In the genomic region with DNA sequence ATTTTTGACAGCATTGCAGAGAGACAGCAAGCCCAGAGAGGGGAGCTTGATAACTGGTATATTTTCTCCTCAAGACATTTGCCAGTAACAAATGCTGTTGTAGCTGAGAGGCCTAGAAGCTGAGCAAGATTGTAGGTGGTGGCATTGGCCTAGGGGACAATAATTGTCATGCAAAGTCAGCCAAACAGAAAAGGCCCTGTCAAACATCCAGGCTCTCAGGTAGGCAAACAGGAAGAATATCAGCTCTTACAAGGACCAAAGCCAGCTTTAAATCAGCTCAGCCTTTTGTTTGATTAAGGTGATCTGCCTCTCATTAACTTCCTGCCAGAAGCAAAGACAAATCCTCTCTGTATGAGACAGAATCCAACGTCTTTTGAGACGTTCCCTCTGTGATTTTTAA, we compare ENCODE assay signal across 18 cellular contexts. TPM values are rescaled to one million over a fixed set of nuclear protein-coding genes. Genes with fewer than 3 reads are reported as not detected.
DNase-seq lines count a peak whose midpoint lies in the region; ATAC-seq and TF ChIP-seq lines count a peak whose summit lies in the region.
"Had no signal": no experiment of that assay in that cellular context is flagged by ENCODE, and none has a peak within 500 bp of the region (broad histone marks: within the 10 kb centered on the region; RNA-seq: fewer than 3 reads in every experiment).

No MANE protein-coding gene starts in this region.

- no peak overlapping the region for H3K27ac ChIP-seq in H9 (ENCODE audit: insufficient read length, low read depth, low read length)

- no peak overlapping the region for H2BK20ac ChIP-seq in H9 (ENCODE audit: low read depth, low read length, poor library complexity, severe bottlenecking)

- no peaks in the 10 kb centered on the region; the same call in 1 of the 2 replicates for H3K27me3 ChIP-seq in H9 (ENCODE audit: insufficient read depth, low read length)
- H3K27me3 ChIP-seq: MG63 had no signal

- H2AK5ac ChIP-seq in H9 (ENCODE audit: insufficient read length, low read length), result no peak overlapping the region

- H3K27ac Mint-ChIP-seq in H9, result no peak overlapping the region
- H3K27ac Mint-ChIP-seq: CD4-positive, CD25-positive, alpha-beta regulatory T cell had no signal

- H3K36me3 Mint-ChIP-seq in H9 (ENCODE audit: insufficient read depth in 1 of 3, low read depth in 3 of 3), result peaks cover 0 to 6% (median 3%) of the 10 kb centered on the region in 3 experiments; a peak in 3 of 7 replicates

- H3K4me1 Mint-ChIP-seq in H9, result peaks cover 10 to 12% of the 10 kb centered on the region in 2 experiments
- H3K4me1 Mint-ChIP-seq: CD4-positive, CD25-positive, alpha-beta regulatory T cell had no signal

- no peak overlapping the region for H3K9ac ChIP-seq in H9 (ENCODE audit: extremely low read depth, insufficient read length, low read length)

- H3K14ac ChIP-seq in H9 (ENCODE audit: insufficient read depth, low read length), result no peak overlapping the region

- H2BK5ac ChIP-seq in H9 (ENCODE audit: insufficient read length, low read length), result no peak overlapping the region

- ATAC-seq in left lobe of liver (peak; percentile 31), HG02852 (IDR thresholded peaks at IDR 0.05; ENCODE audit: unreplicated experiment) (no peak)

- no peak overlapping the region for H3K4me2 ChIP-seq in H9 (ENCODE audit: insufficient read depth, insufficient read length, low read length)

- no peaks in the 10 kb centered on the region for H3K23me2 ChIP-seq in H9 (ENCODE audit: insufficient read length, low read depth, low read length, poor library complexity, severe bottlenecking)

- H2BK12ac ChIP-seq in H9 (ENCODE audit: insufficient read length, low read depth, low read length), result no peak overlapping the region

- H3K4ac ChIP-seq in H9 (ENCODE audit: low read depth, low read length), result no peak overlapping the region

- DNase-seq in DMS53 treated with DMSO at 0.1 percent for 48 hours (lab: John Stamatoyannopoulos, UW; ENCODE audit: unreplicated experiment), result peak; percentile 41
- DNase-seq in H9, result peak; percentile 42
- DNase-seq in NCI-H69 (lab: John Stamatoyannopoulos, UW), result peak; percentile 57
- no peak for DNase-seq in left lobe of liver (ENCODE audit: low spot score)
- DNase-seq in COR-L47 (lab: John Stamatoyannopoulos, UW), result no peak
- DNase-seq in activated CD8-positive, alpha-beta memory T cell treated with anti-CD3 and anti-CD28 coated beads, Interleukin-2, amount 50 U/mL, for 48 hours, result no peak
- DNase-seq: CD4-positive, CD25-positive, alpha-beta regulatory T cell; GDM1; Kasumi-1; MG63; NCI-H1048; NCI-H1417 treated with DMSO at 0.1 percent for 48 hours; NCI-H187; NCI-H345; NK-92 treated with Interleukin-12 subunit alpha and Interleukin-12 subunit beta, amount 100 ng/mL, for 24 hours had no signal

- no peak for TF ChIP-seq CTCF in H9 (conservative IDR thresholded peaks at IDR 0.05)

- no peaks in the 10 kb centered on the region for H3K79me2 ChIP-seq in H9 (ENCODE audit: insufficient read depth, low read length)

- H3K4me3 Mint-ChIP-seq in H9, result no peak overlapping the region
- H3K4me3 Mint-ChIP-seq: CD4-positive, CD25-positive, alpha-beta regulatory T cell had no signal

- H2BK15ac ChIP-seq in H9 (ENCODE audit: low read depth, low read length), result no peak overlapping the region

- no peak overlapping the region for H2BK120ac ChIP-seq in H9 (ENCODE audit: low read depth, low read length, poor library complexity, severe bottlenecking)

- no peak overlapping the region for H3K23ac ChIP-seq in H9 (ENCODE audit: insufficient read length, low read depth, low read length)

- peaks cover 4% of the 10 kb centered on the region; the same call in 1 of the 2 replicates for H3K4me1 ChIP-seq in H9 (ENCODE audit: insufficient read depth, low read length)

- H3K56ac ChIP-seq in H9 (ENCODE audit: insufficient read length, low read depth, low read length), result no peak overlapping the region

- H3T11ph ChIP-seq in H9 (ENCODE audit: low read length), result no peak overlapping the region

- H4K5ac ChIP-seq in H9 (ENCODE audit: insufficient read length, low read depth, low read length), result no peak overlapping the region

- no peaks in the 10 kb centered on the region for H3K9me3 ChIP-seq in H9 (ENCODE audit: control insufficient read depth, low read depth, low read length)

- H3K18ac ChIP-seq in H9 (ENCODE audit: insufficient read length, low read depth, low read length), result no peak overlapping the region

- no peak overlapping the region for H4K91ac ChIP-seq in H9 (ENCODE audit: insufficient read length, low read depth, low read length)

- peaks cover 3 to 13% of the 10 kb centered on the region in 2 experiments; a peak in 3 of 5 replicates for H3K9me3 Mint-ChIP-seq in H9

- no peak overlapping the region for H2AFZ ChIP-seq in H9 (ENCODE audit: low read length)

- no peaks in the 10 kb centered on the region for H4K20me1 ChIP-seq in H9 (ENCODE audit: control insufficient read depth, insufficient read depth, insufficient read length)

- no peaks in the 10 kb centered on the region; the same call in none of the 2 replicates for H3K27me3 Mint-ChIP-seq in H9 (ENCODE audit: low read depth)

- WGBS in H9 (ENCODE audit: extremely low coverage, insufficient read length, low lambda C conversion rate), result no CpG with 5 or more reads among the region's 2 CpGs

- no peak overlapping the region for H4K8ac ChIP-seq in H9 (replicated peaks; ENCODE audit: insufficient read length, low read depth, low read length)

- H3K79me1 ChIP-seq in H9 (ENCODE audit: insufficient read depth, low read depth, low read length, poor library complexity, severe bottlenecking), result no peaks in the 10 kb centered on the region

RNA-seq across cellular contexts. Expression of gene BARX1, which starts 29.7 kb away (rescaled TPM):
- 1.2 TPM in 2 replicates for total RNA-seq in H9 (2021)
- not detected for total RNA-seq in left lobe of liver
- total RNA-seq: CD4-positive, CD25-positive, alpha-beta regulatory T cell; H4; T-helper 1 cell treated with Interleukin-12 subunit alpha and Interleukin-12 subunit beta and Interleukin-4 antibody, amounts not matched to agents 30 ng/mL and 1 ng/mL, for 36 hours had no signal

Comparison
In these comparisons a context has a peak if more than half of its experiments do, and no peak if none do; other contexts are left out.
1. DNase-seq: peak in DMS53 treated with DMSO at 0.1 percent for 48 hours (single experiment), H9 (single experiment) and NCI-H69 (single experiment); none in left lobe of liver (single experiment), COR-L47 (single experiment) and activated CD8-positive, alpha-beta memory T cell treated with anti-CD3 and anti-CD28 coated beads, Interleukin-2, amount 50 U/mL, for 48 hours (single experiment).